Comparison of ENCODE assay signal across 1 cellular context in genomic region chr14:88563845-88564244, GRCh38.
TF ChIP-seq lines count a peak whose summit lies in the region.

No MANE protein-coding gene starts in this region.

TF ChIP-seq in HepG2, 621 proteins besides CTCF, POLR2A, EP300 and RAD21:
- no peak for TF ChIP-seq SALL1 (CRISPR knock-in tag; IDR thresholded peaks at IDR 0.05)
- peak; percentile 92 for TF ChIP-seq ZNF121 (CRISPR knock-in tag; IDR thresholded peaks at IDR 0.05)
TF ChIP-seq in HepG2: peak in this region for 1.
